ENCODE assay signal across 35 cellular contexts in the genomic region with DNA sequence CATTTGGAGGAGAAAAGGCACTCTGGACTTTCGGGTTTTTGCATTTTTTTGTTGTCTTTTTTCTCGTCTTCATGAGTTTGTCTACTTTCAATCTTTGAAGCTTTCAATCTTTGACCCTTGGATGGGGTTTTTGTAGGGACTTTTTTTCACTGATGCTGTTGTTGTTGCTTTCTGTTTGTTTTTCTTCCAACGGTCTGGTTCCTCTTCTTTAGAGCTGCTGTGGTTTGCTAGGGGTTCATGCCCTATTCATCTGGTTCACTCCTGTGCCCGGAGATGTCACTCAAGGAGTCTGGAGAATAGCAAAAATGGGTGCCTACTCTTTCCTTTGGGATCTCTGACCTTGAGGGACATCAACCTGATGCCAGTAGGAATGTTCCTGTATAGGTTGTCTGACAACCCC.
"Had no signal": no experiment of that assay in that cellular context is flagged by ENCODE, and none has a peak within 500 bp of the region (broad histone marks: within the 10 kb centered on the region; RNA-seq: fewer than 3 reads in every experiment).

No MANE protein-coding gene starts in this region.

- H3K36me3 ChIP-seq: adrenal gland, brain microvascular endothelial cell, breast epithelium had no signal

- H3K27ac ChIP-seq: adrenal gland, body of pancreas, brain microvascular endothelial cell, breast epithelium, VCaP had no signal

- H3K4me1 Mint-ChIP-seq: activated B cell treated with CpG ODN at 0.5 μM for 24 hours; activated CD4-positive, alpha-beta T cell treated with anti-CD3 and anti-CD28 coated beads, Interleukin-2, amount 10 ng/mL, durations not matched to agents 7 days and 5 days; activated naive CD8-positive, alpha-beta T cell treated with anti-CD3 and anti-CD28 coated beads for 36 hours; activated T-helper 17 cell treated with anti-CD3 and anti-CD28 coated beads, Interleukin-2, amount 50 U/mL, for 72 hours had no signal

- DNase-seq: activated B cell treated with CpG ODN at 0.5 μM for 24 hours; activated CD4-positive, alpha-beta T cell treated with anti-CD3 and anti-CD28 coated beads for 4 hours; activated CD4-positive, alpha-beta T cell treated with anti-CD3 and anti-CD28 coated beads, Interleukin-2, amount 10 ng/mL, durations not matched to agents 7 days and 5 days; activated CD4-positive, alpha-beta T cell treated with anti-CD3 and anti-CD28 coated beads, Interleukin-2, amount 50 U/mL, for 48 hours; activated CD4-positive, CD25-positive, alpha-beta regulatory T cell treated with anti-CD3 and anti-CD28 coated beads, Interleukin-2, amount 50 U/mL, for 72 hours; activated CD8-positive, alpha-beta memory T cell treated with anti-CD3 and anti-CD28 coated beads, Interleukin-2, amount 50 U/mL, for 4 hours; activated CD8-positive, alpha-beta T cell treated with anti-CD3 and anti-CD28 coated beads for 36 hours; activated effector memory CD4-positive, alpha-beta T cell treated with anti-CD3 and anti-CD28 coated beads, Interleukin-2, amount 50 U/mL, for 16 hours; activated gamma-delta T cell treated with Interleukin-2 at 50 U/mL for 16 hours; activated naive CD4-positive, alpha-beta T cell; activated naive CD4-positive, alpha-beta T cell treated with anti-CD3 and anti-CD28 coated beads for 36 hours; activated naive CD4-positive, alpha-beta T cell treated with anti-CD3 and anti-CD28 coated beads, Interleukin-2, amount 50 U/mL, for 16 hours; activated naive CD8-positive, alpha-beta T cell treated with anti-CD3 and anti-CD28 coated beads for 36 hours; activated T-cell treated with anti-CD3 and anti-CD28 coated beads for 4 hours; activated T-cell treated with anti-CD3 and anti-CD28 coated beads, Interleukin-2, amount 50 U/mL, for 1 hour; activated T-cell treated with anti-CD3 and anti-CD28 coated beads, Interleukin-2, amount 50 U/mL, for 4 hours; activated T-cell treated with anti-CD3 and anti-CD28 coated beads, Interleukin-2, amount 50 U/mL, for 72 hours; adrenal gland; amniotic stem cell; aorta; body of pancreas; brain microvascular endothelial cell; central memory CD4-positive, alpha-beta T cell; T-helper 1 cell; T-helper 2 cell; T-helper 9 cell had no signal

- H3K27ac Mint-ChIP-seq: activated B cell treated with CpG ODN at 0.5 μM for 24 hours; activated CD4-positive, alpha-beta T cell treated with anti-CD3 and anti-CD28 coated beads, Interleukin-2, amount 10 ng/mL, durations not matched to agents 7 days and 5 days; activated CD8-positive, alpha-beta T cell treated with anti-CD3 and anti-CD28 coated beads for 36 hours; activated naive CD4-positive, alpha-beta T cell treated with anti-CD3 and anti-CD28 coated beads for 36 hours; activated naive CD4-positive, alpha-beta T cell treated with anti-CD3 and anti-CD28 coated beads, Interleukin-2, amount 50 U/mL, for 72 hours; activated naive CD8-positive, alpha-beta T cell treated with anti-CD3 and anti-CD28 coated beads for 36 hours; activated T-cell treated with anti-CD3 and anti-CD28 coated beads, Interleukin-2, amount 50 U/mL, for 72 hours; activated T-helper 1 cell treated with anti-CD3 and anti-CD28 coated beads, Interleukin-12 subunit alpha, Interleukin-12 subunit beta, Interleukin-2, Interleukin-4 antibody, amounts not matched to agents 30 ng/mL and 10 ng/mL and 1 ng/mL, durations not matched to agents 14 hours and 24 hours and 36 hours; activated T-helper 17 cell treated with anti-CD3 and anti-CD28 coated beads, Interleukin-2, amount 50 U/mL, for 72 hours; T-helper 1 cell treated with Interleukin-12 subunit alpha and Interleukin-12 subunit beta and Interleukin-4 antibody, amounts not matched to agents 30 μg/mL and 1 μg/mL, for 36 hours; T-helper 2 cell treated with Interferon-gamma antibody and Interleukin-4, amounts not matched to agents 5 μg/mL and 100 μg/mL, for 36 hours had no signal

- H3K27me3 Mint-ChIP-seq: activated B cell treated with CpG ODN at 0.5 μM for 24 hours; activated CD4-positive, alpha-beta T cell treated with anti-CD3 and anti-CD28 coated beads, Interleukin-2, amount 10 ng/mL, durations not matched to agents 7 days and 5 days; activated CD8-positive, alpha-beta T cell treated with anti-CD3 and anti-CD28 coated beads for 36 hours; activated naive CD8-positive, alpha-beta T cell treated with anti-CD3 and anti-CD28 coated beads for 36 hours; activated T-helper 17 cell treated with anti-CD3 and anti-CD28 coated beads, Interleukin-2, amount 50 U/mL, for 72 hours had no signal

- ATAC-seq: activated CD8-positive, alpha-beta T cell treated with anti-CD3 and anti-CD28 coated beads for 36 hours; activated naive CD4-positive, alpha-beta T cell treated with anti-CD3 and anti-CD28 coated beads, Interleukin-2, amount 50 U/mL, for 72 hours; activated T-cell treated with anti-CD3 and anti-CD28 coated beads, Interleukin-2, amount 50 U/mL, for 4 hours; activated T-cell treated with anti-CD3 and anti-CD28 coated beads, Interleukin-2, amount 50 U/mL, for 72 hours; activated T-helper 17 cell treated with anti-CD3 and anti-CD28 coated beads, Interleukin-2, amount 50 U/mL, for 72 hours; body of pancreas had no signal

- H3K9me3 ChIP-seq: adrenal gland, body of pancreas had no signal

- H3K36me3 Mint-ChIP-seq: activated naive CD8-positive, alpha-beta T cell treated with anti-CD3 and anti-CD28 coated beads for 36 hours had no signal

- H3K4me1 ChIP-seq: adrenal gland, body of pancreas, breast epithelium had no signal

- H3K4me3 ChIP-seq: adrenal gland, body of pancreas, breast epithelium had no signal

- FAIRE-seq: astrocyte, TTC549 had no signal

- H3K4me3 Mint-ChIP-seq: activated B cell treated with CpG ODN at 0.5 μM for 24 hours; activated CD4-positive, alpha-beta T cell treated with anti-CD3 and anti-CD28 coated beads, Interleukin-2, amount 10 ng/mL, durations not matched to agents 7 days and 5 days; activated CD8-positive, alpha-beta T cell treated with anti-CD3 and anti-CD28 coated beads for 36 hours; activated naive CD4-positive, alpha-beta T cell treated with anti-CD3 and anti-CD28 coated beads for 36 hours; activated naive CD8-positive, alpha-beta T cell treated with anti-CD3 and anti-CD28 coated beads for 36 hours; activated T-cell treated with anti-CD3 and anti-CD28 coated beads, Interleukin-2, amount 50 U/mL, for 4 hours; activated T-cell treated with anti-CD3 and anti-CD28 coated beads, Interleukin-2, amount 50 U/mL, for 72 hours; activated T-helper 1 cell treated with anti-CD3 and anti-CD28 coated beads, Interleukin-12 subunit alpha, Interleukin-12 subunit beta, Interleukin-2, Interleukin-4 antibody, amounts not matched to agents 30 ng/mL and 10 ng/mL and 1 ng/mL, durations not matched to agents 14 hours and 24 hours and 36 hours; activated T-helper 17 cell treated with anti-CD3 and anti-CD28 coated beads, Interleukin-2, amount 50 U/mL, for 72 hours; T-helper 1 cell treated with Interleukin-12 subunit alpha and Interleukin-12 subunit beta and Interleukin-4 antibody, amounts not matched to agents 30 μg/mL and 1 μg/mL, for 36 hours; T-helper 2 cell treated with Interferon-gamma antibody and Interleukin-4, amounts not matched to agents 5 μg/mL and 100 μg/mL, for 36 hours had no signal

- H3K27me3 ChIP-seq: adrenal gland, body of pancreas, brain microvascular endothelial cell, breast epithelium had no signal
